Comparison of ENCODE assay signal across 1 cellular context in the genomic region with DNA sequence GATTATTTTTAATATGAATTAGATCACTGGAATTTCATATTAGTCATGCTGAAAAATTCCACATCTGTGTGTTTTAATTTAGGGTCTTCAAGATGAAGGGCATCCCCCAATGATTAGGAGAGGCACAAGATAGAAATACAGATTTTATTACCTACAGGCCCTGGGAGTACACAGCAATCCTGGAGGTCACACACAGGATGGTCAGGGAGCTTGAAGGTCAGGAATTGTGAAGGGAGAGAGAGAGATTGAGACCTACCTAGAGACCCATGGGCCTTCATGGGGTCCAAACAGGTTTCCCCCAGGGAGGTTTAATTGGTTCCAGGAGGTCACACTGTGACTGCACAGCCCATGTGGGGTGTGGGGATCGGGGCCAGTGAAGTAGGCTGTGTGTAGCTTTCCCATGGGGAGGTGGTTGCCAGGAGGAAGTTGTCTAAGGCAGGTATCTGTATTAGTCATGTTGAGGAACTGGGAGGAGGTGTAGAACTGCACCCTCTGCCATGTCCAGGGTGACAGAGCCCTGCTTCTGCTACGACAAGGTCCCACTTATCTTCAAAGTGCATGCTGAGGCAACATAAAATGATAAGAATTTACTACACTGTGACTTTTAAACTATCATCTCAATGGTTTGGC.
TF ChIP-seq lines count a peak whose summit lies in the region.

No MANE protein-coding gene starts in this region.

TF ChIP-seq in GM23338, 12 proteins besides CTCF, POLR2A, EP300 and RAD21 (continued from another document):
- TF ChIP-seq, protein P1, sequence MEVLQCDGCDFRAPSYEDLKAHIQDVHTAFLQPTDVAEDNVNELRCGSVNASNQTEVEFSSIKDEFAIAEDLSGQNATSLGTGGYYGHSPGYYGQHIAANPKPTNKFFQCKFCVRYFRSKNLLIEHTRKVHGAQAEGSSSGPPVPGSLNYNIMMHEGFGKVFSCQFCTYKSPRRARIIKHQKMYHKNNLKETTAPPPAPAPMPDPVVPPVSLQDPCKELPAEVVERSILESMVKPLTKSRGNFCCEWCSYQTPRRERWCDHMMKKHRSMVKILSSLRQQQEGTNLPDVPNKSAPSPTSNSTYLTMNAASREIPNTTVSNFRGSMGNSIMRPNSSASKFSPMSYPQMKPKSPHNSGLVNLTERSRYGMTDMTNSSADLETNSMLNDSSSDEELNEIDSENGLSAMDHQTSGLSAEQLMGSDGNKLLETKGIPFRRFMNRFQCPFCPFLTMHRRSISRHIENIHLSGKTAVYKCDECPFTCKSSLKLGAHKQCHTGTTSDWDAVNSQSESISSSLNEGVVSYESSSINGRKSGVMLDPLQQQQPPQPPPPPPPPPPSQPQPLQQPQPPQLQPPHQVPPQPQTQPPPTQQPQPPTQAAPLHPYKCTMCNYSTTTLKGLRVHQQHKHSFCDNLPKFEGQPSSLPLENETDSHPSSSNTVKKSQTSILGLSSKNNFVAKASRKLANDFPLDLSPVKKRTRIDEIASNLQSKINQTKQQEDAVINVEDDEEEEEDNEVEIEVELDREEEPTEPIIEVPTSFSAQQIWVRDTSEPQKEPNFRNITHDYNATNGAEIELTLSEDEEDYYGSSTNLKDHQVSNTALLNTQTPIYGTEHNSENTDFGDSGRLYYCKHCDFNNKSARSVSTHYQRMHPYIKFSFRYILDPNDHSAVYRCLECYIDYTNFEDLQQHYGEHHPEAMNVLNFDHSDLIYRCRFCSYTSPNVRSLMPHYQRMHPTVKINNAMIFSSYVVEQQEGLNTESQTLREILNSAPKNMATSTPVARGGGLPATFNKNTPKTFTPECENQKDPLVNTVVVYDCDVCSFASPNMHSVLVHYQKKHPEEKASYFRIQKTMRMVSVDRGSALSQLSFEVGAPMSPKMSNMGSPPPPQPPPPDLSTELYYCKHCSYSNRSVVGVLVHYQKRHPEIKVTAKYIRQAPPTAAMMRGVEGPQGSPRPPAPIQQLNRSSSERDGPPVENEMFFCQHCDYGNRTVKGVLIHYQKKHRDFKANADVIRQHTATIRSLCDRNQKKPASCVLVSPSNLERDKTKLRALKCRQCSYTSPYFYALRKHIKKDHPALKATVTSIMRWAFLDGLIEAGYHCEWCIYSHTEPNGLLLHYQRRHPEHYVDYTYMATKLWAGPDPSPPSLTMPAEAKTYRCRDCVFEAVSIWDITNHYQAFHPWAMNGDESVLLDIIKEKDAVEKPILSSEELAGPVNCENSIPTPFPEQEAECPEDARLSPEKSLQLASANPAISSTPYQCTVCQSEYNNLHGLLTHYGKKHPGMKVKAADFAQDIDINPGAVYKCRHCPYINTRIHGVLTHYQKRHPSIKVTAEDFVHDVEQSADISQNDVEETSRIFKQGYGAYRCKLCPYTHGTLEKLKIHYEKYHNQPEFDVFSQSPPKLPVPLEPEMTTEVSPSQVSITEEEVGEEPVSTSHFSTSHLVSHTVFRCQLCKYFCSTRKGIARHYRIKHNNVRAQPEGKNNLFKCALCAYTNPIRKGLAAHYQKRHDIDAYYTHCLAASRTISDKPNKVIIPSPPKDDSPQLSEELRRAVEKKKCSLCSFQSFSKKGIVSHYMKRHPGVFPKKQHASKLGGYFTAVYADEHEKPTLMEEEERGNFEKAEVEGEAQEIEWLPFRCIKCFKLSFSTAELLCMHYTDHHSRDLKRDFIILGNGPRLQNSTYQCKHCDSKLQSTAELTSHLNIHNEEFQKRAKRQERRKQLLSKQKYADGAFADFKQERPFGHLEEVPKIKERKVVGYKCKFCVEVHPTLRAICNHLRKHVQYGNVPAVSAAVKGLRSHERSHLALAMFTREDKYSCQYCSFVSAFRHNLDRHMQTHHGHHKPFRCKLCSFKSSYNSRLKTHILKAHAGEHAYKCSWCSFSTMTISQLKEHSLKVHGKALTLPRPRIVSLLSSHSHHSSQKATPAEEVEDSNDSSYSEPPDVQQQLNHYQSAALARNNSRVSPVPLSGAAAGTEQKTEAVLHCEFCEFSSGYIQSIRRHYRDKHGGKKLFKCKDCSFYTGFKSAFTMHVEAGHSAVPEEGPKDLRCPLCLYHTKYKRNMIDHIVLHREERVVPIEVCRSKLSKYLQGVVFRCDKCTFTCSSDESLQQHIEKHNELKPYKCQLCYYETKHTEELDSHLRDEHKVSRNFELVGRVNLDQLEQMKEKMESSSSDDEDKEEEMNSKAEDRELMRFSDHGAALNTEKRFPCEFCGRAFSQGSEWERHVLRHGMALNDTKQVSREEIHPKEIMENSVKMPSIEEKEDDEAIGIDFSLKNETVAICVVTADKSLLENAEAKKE (CRISPR knock-in tag; IDR thresholded peaks at IDR 0.05): no peak
- TF ChIP-seq ZNF331 (CRISPR knock-in tag; IDR thresholded peaks at IDR 0.05; ENCODE audit: low read depth): no peak
- TF ChIP-seq CREB1 (CRISPR knock-in tag; IDR thresholded peaks at IDR 0.05; ENCODE audit: low read depth): no peak
- TF ChIP-seq, protein P2, sequence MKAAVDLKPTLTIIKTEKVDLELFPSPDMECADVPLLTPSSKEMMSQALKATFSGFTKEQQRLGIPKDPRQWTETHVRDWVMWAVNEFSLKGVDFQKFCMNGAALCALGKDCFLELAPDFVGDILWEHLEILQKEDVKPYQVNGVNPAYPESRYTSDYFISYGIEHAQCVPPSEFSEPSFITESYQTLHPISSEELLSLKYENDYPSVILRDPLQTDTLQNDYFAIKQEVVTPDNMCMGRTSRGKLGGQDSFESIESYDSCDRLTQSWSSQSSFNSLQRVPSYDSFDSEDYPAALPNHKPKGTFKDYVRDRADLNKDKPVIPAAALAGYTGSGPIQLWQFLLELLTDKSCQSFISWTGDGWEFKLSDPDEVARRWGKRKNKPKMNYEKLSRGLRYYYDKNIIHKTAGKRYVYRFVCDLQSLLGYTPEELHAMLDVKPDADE (IDR thresholded peaks at IDR 0.05): no peak
- no peak for TF ChIP-seq JUNB (IDR thresholded peaks at IDR 0.05; ENCODE audit: unreplicated experiment)
- no peak for TF ChIP-seq ZNF114 (CRISPR knock-in tag; IDR thresholded peaks at IDR 0.05)
- no peak for TF ChIP-seq EZH2phosphoT487 (IDR thresholded peaks at IDR 0.05; ENCODE audit: unreplicated experiment)
- no peak for TF ChIP-seq EZH2 (IDR thresholded peaks at IDR 0.05; ENCODE audit: low read depth, unreplicated experiment)
- TF ChIP-seq NANOG (IDR thresholded peaks at IDR 0.05; ENCODE audit: borderline replicate concordance): no peak
